ENCODE assay signal across 12 cellular contexts in the genomic region with DNA sequence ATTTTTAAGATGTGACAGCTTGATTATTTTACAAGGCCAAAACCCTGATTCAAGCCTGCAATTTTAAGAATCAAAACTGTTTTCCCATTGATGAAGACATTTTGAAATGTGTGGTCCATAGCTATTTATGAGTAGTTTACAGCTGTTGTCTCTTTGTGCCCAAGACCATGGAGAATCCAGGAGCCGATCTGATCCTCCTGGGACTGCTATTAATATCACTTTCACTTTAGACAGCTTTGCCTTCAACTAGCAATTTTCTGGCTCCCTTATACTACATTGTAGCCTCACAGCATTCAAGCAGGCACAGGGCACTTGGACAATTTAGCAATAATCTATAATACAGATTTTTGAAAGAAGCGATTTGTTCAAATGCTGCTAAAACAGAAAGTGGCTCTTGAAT.
A peak's percentile ranks its signal among the peaks of the same experiment; 100 is the strongest.
DNase-seq lines count a peak whose midpoint lies in the region; ATAC-seq and TF ChIP-seq lines count a peak whose summit lies in the region.
"Had no signal": no experiment of that assay in that cellular context is flagged by ENCODE, and none has a peak within 500 bp of the region (broad histone marks: within the 10 kb centered on the region; RNA-seq: fewer than 3 reads in every experiment).

No MANE protein-coding gene starts in this region.

- DNase-seq in GM23248, result peak; percentile 61
- no peak for DNase-seq in left ventricle myocardium inferior
- DNase-seq in activated gamma-delta T cell treated with Interleukin-2 at 50 U/mL for 16 hours, result no peak
- no peak for DNase-seq in hepatocyte (ENCODE audit: low spot score)
- DNase-seq in activated CD8-positive, alpha-beta memory T cell treated with anti-CD3 and anti-CD28 coated beads for 24 hours, result no peak
- DNase-seq: anterior cingulate cortex, Kasumi-1 had no signal

- no peaks in the 10 kb centered on the region for H3K27me3 ChIP-seq in GM23248 (replicated peaks; ENCODE audit: insufficient read depth)
- H3K27me3 ChIP-seq in left ventricle myocardium inferior (ENCODE audit: low read depth), result no peaks in the 10 kb centered on the region
- no peaks in the 10 kb centered on the region for H3K27me3 ChIP-seq in skeletal muscle satellite cell (ENCODE audit: control insufficient read depth, insufficient read depth, low read length)
- no peaks in the 10 kb centered on the region for H3K27me3 ChIP-seq in hepatocyte

- H3K4me3 ChIP-seq in GM23248 (peak overlapping the region; percentile 61), left ventricle myocardium inferior (peak overlapping the region; percentile 35), skeletal muscle satellite cell (ENCODE audit: low read length) (peak overlapping the region; percentile 44), hepatocyte (no peak overlapping the region)

- 50 to 52% methylated on average over 2 of the region's 2 CpGs for WGBS in GM23248 (ENCODE audit: low coverage in 1 of 2, low lambda C conversion rate in 2 of 2, missing lambda C conversion rate in 2 of 2), 2 experiments
- 70% methylated on average over 2 of the region's 2 CpGs for WGBS in hepatocyte (ENCODE audit: low lambda C conversion rate, missing lambda C conversion rate)

- H3K9me2 ChIP-seq in GM23248 (ENCODE audit: insufficient read depth) (no peaks in the 10 kb centered on the region), hepatocyte (replicated peaks; ENCODE audit: insufficient read depth) (no peaks in the 10 kb centered on the region)

- H2AFZ ChIP-seq in GM23248 (peak overlapping the region; percentile 71), hepatocyte (no peak overlapping the region)

- intact Hi-C loops in left ventricle myocardium inferior (cut with micrococcal nuclease), result no loop called here

- H3K79me2 ChIP-seq in GM23248 (ENCODE audit: insufficient read depth) (peaks cover 8% of the 10 kb centered on the region; the same call in 1 of the 2 replicates), hepatocyte (no peaks in the 10 kb centered on the region)

- peak; percentile 37; the same call in 2 of the 3 replicates for ATAC-seq in SK-N-SH treated with all-trans-retinoic acid at 6 μM for 48 hours
- no peak for ATAC-seq in GM19397 (IDR thresholded peaks at IDR 0.05; ENCODE audit: unreplicated experiment)
- ATAC-seq: natural killer cell treated with Interleukin-12 subunit alpha and Interleukin-12 subunit beta and Interleukin-15 and Interleukin-18, amount 100 ng/mL, for 72 hours; stimulated activated memory B cell treated with anti-CD40 and anti-IgM and Interleukin-4, amounts not matched to agents 10 μg/mL and 1 μg/mL and 100 μg/mL, for 72 hours had no signal

- H3K9me3 ChIP-seq in GM23248 (ENCODE audit: low read depth) (no peaks in the 10 kb centered on the region), left ventricle myocardium inferior (replicated peaks) (no peaks in the 10 kb centered on the region), skeletal muscle satellite cell (replicated peaks; ENCODE audit: low read length) (no peaks in the 10 kb centered on the region), hepatocyte (ENCODE audit: low read depth) (no peaks in the 10 kb centered on the region)

- H4K20me1 ChIP-seq in GM23248 (ENCODE audit: insufficient read depth), result no peaks in the 10 kb centered on the region
- no peaks in the 10 kb centered on the region for H4K20me1 ChIP-seq in hepatocyte (ENCODE audit: insufficient read depth, poor library complexity, severe bottlenecking)

- H3K9ac ChIP-seq in GM23248 (peak overlapping the region; percentile 62), skeletal muscle satellite cell (ENCODE audit: low read depth, low read length) (peak overlapping the region; percentile 87)

- TF ChIP-seq CTCF in left ventricle myocardium inferior (IDR thresholded peaks at IDR 0.05; ENCODE audit: borderline replicate concordance), result no peak
- no peak for TF ChIP-seq CTCF in hepatocyte (IDR thresholded peaks at IDR 0.05; ENCODE audit: poor library complexity)

- no peaks in the 10 kb centered on the region for H3K36me3 ChIP-seq in GM23248 (ENCODE audit: low read depth)
- no peaks in the 10 kb centered on the region for H3K36me3 ChIP-seq in left ventricle myocardium inferior
- H3K36me3 ChIP-seq in skeletal muscle satellite cell (ENCODE audit: insufficient read depth, low read length), result no peaks in the 10 kb centered on the region
- H3K36me3 ChIP-seq in hepatocyte (replicated peaks; ENCODE audit: insufficient read depth, low read depth), result no peaks in the 10 kb centered on the region

- peaks cover 44% of the 10 kb centered on the region for H3K4me1 ChIP-seq in GM23248 (ENCODE audit: insufficient read depth)
- peaks cover 96% of the 10 kb centered on the region for H3K4me1 ChIP-seq in left ventricle myocardium inferior
- peaks cover 55% of the 10 kb centered on the region for H3K4me1 ChIP-seq in skeletal muscle satellite cell (ENCODE audit: control insufficient read depth, insufficient read depth, low read length)
- peaks cover 3% of the 10 kb centered on the region for H3K4me1 ChIP-seq in hepatocyte (ENCODE audit: insufficient read depth)

- no peak overlapping the region for H3K27ac ChIP-seq in GM23248
- H3K27ac ChIP-seq in left ventricle myocardium inferior (replicated peaks), result peak overlapping the region; percentile 70
- no peak overlapping the region for H3K27ac ChIP-seq in hepatocyte

- in situ Hi-C loops in GM23248 (cut with MboI), result no loop called here

- H3F3A ChIP-seq in GM23248 (ENCODE audit: insufficient read depth), result peaks cover 32% of the 10 kb centered on the region

- H3K4me2 ChIP-seq in GM23248 (ENCODE audit: unreplicated experiment), result peak overlapping the region; percentile 83
- peak overlapping the region; percentile 68 for H3K4me2 ChIP-seq in skeletal muscle satellite cell (ENCODE audit: low read length)
- no peak overlapping the region for H3K4me2 ChIP-seq in hepatocyte

TF ChIP-seq in SK-N-SH treated with all-trans-retinoic acid at 6 μM for 48 hours, 23 proteins besides CTCF, POLR2A, EP300 and RAD21 (continues in another document):
- TF ChIP-seq OSR1 (CRISPR knock-in tag; IDR thresholded peaks at IDR 0.05) (no peak), GLIS3 (CRISPR knock-in tag; IDR thresholded peaks at IDR 0.05) (no peak), ZNF565 (CRISPR knock-in tag; conservative IDR thresholded peaks at IDR 0.05; ENCODE audit: low read depth) (no peak), ZFP3 (CRISPR knock-in tag; IDR thresholded peaks at IDR 0.05) (no peak), CREB5 (CRISPR knock-in tag; IDR thresholded peaks at IDR 0.05; ENCODE audit: low read depth) (no peak), ZNF8 (CRISPR knock-in tag; IDR thresholded peaks at IDR 0.05) (no peak), ZFP30 (CRISPR knock-in tag; IDR thresholded peaks at IDR 0.05) (no peak), SNAI2 (CRISPR knock-in tag; IDR thresholded peaks at IDR 0.05) (no peak)
- TF ChIP-seq, protein P1, sequence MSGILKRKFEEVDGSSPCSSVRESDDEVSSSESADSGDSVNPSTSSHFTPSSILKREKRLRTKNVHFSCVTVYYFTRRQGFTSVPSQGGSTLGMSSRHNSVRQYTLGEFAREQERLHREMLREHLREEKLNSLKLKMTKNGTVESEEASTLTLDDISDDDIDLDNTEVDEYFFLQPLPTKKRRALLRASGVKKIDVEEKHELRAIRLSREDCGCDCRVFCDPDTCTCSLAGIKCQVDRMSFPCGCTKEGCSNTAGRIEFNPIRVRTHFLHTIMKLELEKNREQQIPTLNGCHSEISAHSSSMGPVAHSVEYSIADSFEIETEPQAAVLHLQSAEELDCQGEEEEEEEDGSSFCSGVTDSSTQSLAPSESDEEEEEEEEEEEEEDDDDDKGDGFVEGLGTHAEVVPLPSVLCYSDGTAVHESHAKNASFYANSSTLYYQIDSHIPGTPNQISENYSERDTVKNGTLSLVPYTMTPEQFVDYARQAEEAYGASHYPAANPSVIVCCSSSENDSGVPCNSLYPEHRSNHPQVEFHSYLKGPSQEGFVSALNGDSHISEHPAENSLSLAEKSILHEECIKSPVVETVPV (CRISPR knock-in tag; IDR thresholded peaks at IDR 0.05), result no peak
- TF ChIP-seq, protein P2, sequence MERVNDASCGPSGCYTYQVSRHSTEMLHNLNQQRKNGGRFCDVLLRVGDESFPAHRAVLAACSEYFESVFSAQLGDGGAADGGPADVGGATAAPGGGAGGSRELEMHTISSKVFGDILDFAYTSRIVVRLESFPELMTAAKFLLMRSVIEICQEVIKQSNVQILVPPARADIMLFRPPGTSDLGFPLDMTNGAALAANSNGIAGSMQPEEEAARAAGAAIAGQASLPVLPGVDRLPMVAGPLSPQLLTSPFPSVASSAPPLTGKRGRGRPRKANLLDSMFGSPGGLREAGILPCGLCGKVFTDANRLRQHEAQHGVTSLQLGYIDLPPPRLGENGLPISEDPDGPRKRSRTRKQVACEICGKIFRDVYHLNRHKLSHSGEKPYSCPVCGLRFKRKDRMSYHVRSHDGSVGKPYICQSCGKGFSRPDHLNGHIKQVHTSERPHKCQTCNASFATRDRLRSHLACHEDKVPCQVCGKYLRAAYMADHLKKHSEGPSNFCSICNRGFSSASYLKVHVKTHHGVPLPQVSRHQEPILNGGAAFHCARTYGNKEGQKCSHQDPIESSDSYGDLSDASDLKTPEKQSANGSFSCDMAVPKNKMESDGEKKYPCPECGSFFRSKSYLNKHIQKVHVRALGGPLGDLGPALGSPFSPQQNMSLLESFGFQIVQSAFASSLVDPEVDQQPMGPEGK (CRISPR knock-in tag; IDR thresholded peaks at IDR 0.05; ENCODE audit: borderline replicate concordance), result no peak
